ENCODE assay signal across 7 cellular contexts in genomic region chr2:112138143-112139032, GRCh38. TPM values are rescaled to one million over a fixed set of nuclear protein-coding genes. Genes with fewer than 3 reads are reported as not detected.
DNase-seq lines count a peak whose midpoint lies in the region; ATAC-seq lines count a peak whose summit lies in the region.

Gene FBLN7, plus strand, starts transcription at chr2:112138385. Its CDS starts 271 bp downstream, at chr2:112138656.

- H3K36me3 ChIP-seq in mucosa of rectum (ENCODE audit: control insufficient read depth in 2 of 2, insufficient read depth in 2 of 2, low read length in 2 of 2) = no peaks in the 10 kb centered on the region

- peak within 1 kb of the TSS; percentile 52 to 72 for H3K4me3 ChIP-seq in mucosa of rectum (ENCODE audit: low read length in 2 of 2)

- no peak for ATAC-seq in HG02623 (IDR thresholded peaks at IDR 0.05; ENCODE audit: unreplicated experiment)

- peaks cover 4 to 16% of the 10 kb centered on the region in 2 donors for H3K27me3 ChIP-seq in mucosa of rectum (ENCODE audit: control insufficient read depth in 2 of 2, insufficient read depth in 2 of 2, low read length in 2 of 2)

- peak within 1 kb of the TSS in 1 of 2 donors; percentile 30 for H3K9ac ChIP-seq in mucosa of rectum (ENCODE audit: low read depth in 1 of 2, low read length in 2 of 2)

- H3K4me1 ChIP-seq in mucosa of rectum (ENCODE audit: control insufficient read depth in 2 of 2, insufficient read depth in 2 of 2, low read length in 2 of 2) = peaks cover 0 to 5% of the 10 kb centered on the region in 2 donors

- peak within 1 kb of the TSS in 1 of 2 donors; percentile 32 for H3K27ac ChIP-seq in mucosa of rectum (ENCODE audit: low read depth in 2 of 2, low read length in 2 of 2)

- peak; percentile 70 for DNase-seq in GM03348 (ENCODE audit: low spot score)
- peak; percentile 18 for DNase-seq in NCI-H510A treated with DMSO at 0.1 percent for 48 hours (lab: John Stamatoyannopoulos, UW)
- peak; percentile 42 for DNase-seq in dermis blood vessel endothelial cell
- DNase-seq in NK-92 (lab: John Stamatoyannopoulos, UW; ENCODE audit: unreplicated experiment) = no peak
- DNase-seq in stimulated activated CD4-positive, alpha-beta T cell treated with anti-CD3 and anti-CD28 coated beads, Interleukin-2, amount 100 ng/mL, for 48 hours = no peak

- H3K9me3 ChIP-seq in mucosa of rectum (ENCODE audit: control insufficient read depth in 2 of 2, low read length in 2 of 2) = no peaks in the 10 kb centered on the region

RNA-seq across cellular contexts. Expression of gene FBLN7, which starts in this region (rescaled TPM):
- total RNA-seq in dermis blood vessel endothelial cell = 2.4 and 3.3 TPM in 2 replicates

Comparison
In these comparisons a context has a peak if more than half of its experiments do, and no peak if none do; other contexts are left out.
1. DNase-seq: peak in GM03348 (single experiment), NCI-H510A treated with DMSO at 0.1 percent for 48 hours (single experiment) and dermis blood vessel endothelial cell (single experiment); none in NK-92 (single experiment) and stimulated activated CD4-positive, alpha-beta T cell treated with anti-CD3 and anti-CD28 coated beads, Interleukin-2, amount 100 ng/mL, for 48 hours (0 of 2).